Comparison of ENCODE assay signal across 21 cellular contexts in genomic region chr1:233662503-233663105, GRCh38. TPM values are rescaled to one million over a fixed set of nuclear protein-coding genes. Genes with fewer than 3 reads are reported as not detected.
DNase-seq lines count a peak whose midpoint lies in the region; ATAC-seq, FAIRE-seq and TF ChIP-seq lines count a peak whose summit lies in the region.
"Had no signal": no experiment of that assay in that cellular context is flagged by ENCODE, and none has a peak within 500 bp of the region (broad histone marks: within the 10 kb centered on the region; RNA-seq: fewer than 3 reads in every experiment).

No MANE protein-coding gene starts in this region.

- H3K9ac ChIP-seq in keratinocyte (ENCODE audit: control insufficient read depth, extremely low read depth, insufficient read depth, low read length), result no peak overlapping the region

- in situ Hi-C loops in G401 (cut with HindIII; ENCODE audit: low sequenced_read_pairs) (no loop called here), astrocyte of the cerebellum (cut with HindIII; ENCODE audit: low sequenced_read_pairs) (no loop called here)

- no peak overlapping the region for H3K4me3 ChIP-seq in astrocyte of the cerebellum (ENCODE audit: low read depth, low read length)
- H3K4me3 ChIP-seq in keratinocyte (ENCODE audit: control insufficient read depth in 2 of 3, extremely low read depth in 1 of 3, insufficient read depth in 2 of 3, low read depth in 1 of 3, low read length in 3 of 3), result no peak overlapping the region
- H3K4me3 ChIP-seq: lung, SJSA1 had no signal

- no peaks in the 10 kb centered on the region for H3K9me3 ChIP-seq in keratinocyte (ENCODE audit: control insufficient read depth, low read depth, low read length)
- H3K9me3 ChIP-seq: SJSA1 had no signal

- ATAC-seq in HG03135 (IDR thresholded peaks at IDR 0.05; ENCODE audit: unreplicated experiment), result no peak
- ATAC-seq: WTC11 had no signal

- DNase-seq in G401 (ENCODE audit: low spot score) (peak; percentile 71), NCI-H446 (lab: John Stamatoyannopoulos, UW) (peak; percentile 63 to 87), astrocyte of the cerebellum (ENCODE audit: low read depth) (peak; percentile 20), keratinocyte (ENCODE audit: low read depth, low spot score) (no peak), SW480 (ENCODE audit: low spot score) (no peak), UCSD-AML1 (lab: John Stamatoyannopoulos, UW; ENCODE audit: unreplicated experiment) (no peak)
- DNase-seq: activated CD4-positive, alpha-beta memory T cell treated with anti-CD3 and anti-CD28 coated beads, Interleukin-2, amount 10 ng/mL, durations not matched to agents 7 days and 5 days; activated naive CD4-positive, alpha-beta T cell treated with Interleukin-2 at 50 U/mL for 16 hours; AML-193; aorta; DMS79 treated with DMSO at 0.1 percent for 48 hours; H7; Kasumi-1; NCI-H1092 treated with DMSO at 0.1 percent for 48 hours; NCI-H774; occipital lobe; stimulated activated CD4-positive, alpha-beta T cell treated with anti-CD3 and anti-CD28 coated beads, Interleukin-4, amount 100 ng/mL, for 4 hours had no signal

- FAIRE-seq in keratinocyte (lab: Jason Lieb, UNC), result peak; percentile 13

- TF ChIP-seq CTCF in astrocyte of the cerebellum (IDR thresholded peaks at IDR 0.05; ENCODE audit: low read depth, low read length, missing control alignments), result no peak
- no peak for TF ChIP-seq CTCF in keratinocyte (optimal IDR thresholded peaks at IDR 0.05 in 1 of 3, IDR thresholded peaks at IDR 0.05 in 1 of 3, conservative IDR thresholded peaks at IDR 0.05 in 1 of 3; ENCODE audit: extremely low read depth in 1 of 3, insufficient read depth in 2 of 3, low read length in 3 of 3)

- dilution Hi-C loops in keratinocyte (cut with MboI; ENCODE audit: extremely low pct_ligation_motif_present, low sequenced_read_pairs), result no loop called here

- no peak overlapping the region for H3K27ac ChIP-seq in keratinocyte (ENCODE audit: control insufficient read depth, insufficient read depth, low read length)
- H3K27ac ChIP-seq: SJSA1 had no signal

- peaks cover 9% of the 10 kb centered on the region for H3K4me1 ChIP-seq in keratinocyte (ENCODE audit: control insufficient read depth, extremely low read depth, insufficient read depth, low read length)
- H3K4me1 ChIP-seq: SJSA1 had no signal

- no peak overlapping the region for H2AFZ ChIP-seq in keratinocyte (ENCODE audit: control insufficient read depth, low read length)

- H3K9me1 ChIP-seq in keratinocyte (ENCODE audit: control insufficient read depth, extremely low read depth, insufficient read depth, low read length), result no peaks in the 10 kb centered on the region

- peaks cover 9% of the 10 kb centered on the region for H3K79me2 ChIP-seq in keratinocyte (ENCODE audit: control insufficient read depth, insufficient read depth, low read length)

- H3K27me3 ChIP-seq in keratinocyte (ENCODE audit: control insufficient read depth, extremely low read depth, insufficient read depth, low read length), result no peaks in the 10 kb centered on the region
- H3K27me3 ChIP-seq: SJSA1 had no signal

- H3K36me3 ChIP-seq in keratinocyte (ENCODE audit: control insufficient read depth in 2 of 2, extremely low read depth in 1 of 2, insufficient read depth in 2 of 2, low read length in 2 of 2), result peaks cover 6% of the 10 kb centered on the region in 2 experiments
- H3K36me3 ChIP-seq: SJSA1 had no signal

- no peaks in the 10 kb centered on the region for H4K20me1 ChIP-seq in keratinocyte (ENCODE audit: control insufficient read depth, extremely low read depth, insufficient read depth, low read length)

- H3K4me2 ChIP-seq in keratinocyte (ENCODE audit: control insufficient read depth, extremely low read depth, insufficient read depth, low read depth, low read length), result no peak overlapping the region

RNA-seq across cellular contexts. Expression of gene KCNK1, which starts 48.7 kb away (rescaled TPM):
- total RNA-seq in G401 (2014; rRNA removed; shearing (Covaris generic)), result not detected in 2 replicates
- 14.0 to 17.5 TPM (median 17.3 TPM) in 3 replicates for polyA plus RNA-seq in keratinocyte
- polyA plus RNA-seq in keratinocyte (2011; ENCODE audit: low read depth), result 17.5 TPM
- 10.4 and 15.3 TPM in 2 replicates for polyA plus RNA-seq in keratinocyte (2011; cell fraction: cytosol; rRNA removed)
- 23.6 and 28.3 TPM in 2 replicates for polyA plus RNA-seq in keratinocyte (2011; cell fraction: nucleus; rRNA removed)
- 11.5 and 43.7 TPM in 2 replicates for polyA plus RNA-seq in keratinocyte (2012; ENCODE audit: low replicate concordance)
- 26.4 to 41.8 TPM (median 35.9 TPM) in 3 replicates for polyA minus RNA-seq in keratinocyte
- 31.1 TPM for polyA minus RNA-seq in keratinocyte (2011; cell fraction: cytosol; rRNA and poly(A)+ RNA removed)
- 16.2 and 21.3 TPM in 2 replicates for polyA minus RNA-seq in keratinocyte (2011; cell fraction: nucleus; rRNA and poly(A)+ RNA removed)
- total RNA-seq: SJSA1 had no signal

Comparison
In these comparisons a context has a peak if more than half of its experiments do, and no peak if none do; other contexts are left out.
1. DNase-seq: peak in G401 (single experiment), NCI-H446 (2 of 2) and astrocyte of the cerebellum (single experiment); none in keratinocyte (single experiment), SW480 (single experiment) and UCSD-AML1 (single experiment).